In genomic region chr3:152737021-152737908, GRCh38 we compare ENCODE assay signal across 8 cellular contexts.
DNase-seq lines count a peak whose midpoint lies in the region; ATAC-seq, FAIRE-seq and TF ChIP-seq lines count a peak whose summit lies in the region.

No MANE protein-coding gene starts in this region.

- no peak overlapping the region for H2AFZ ChIP-seq in GM23248

- DNase-seq in GM18507 (ENCODE audit: extremely low spot score, insufficient read length, low read depth) (peak; percentile 23), GM23248 (peak; percentile 91), LHCN-M2 (ENCODE audit: low read depth) (peak; percentile 60), fibroblast of pulmonary artery (ENCODE audit: low read depth) (peak; percentile 85), mesothelial cell of epicardium (ENCODE audit: low spot score in 2 of 2, unreplicated experiment in 2 of 2) (no peak), ovary (no peak), nephron progenitor cell (no peak), omental fat pad (ENCODE audit: low spot score) (no peak)

- peaks cover 4% of the 10 kb centered on the region; the same call in 1 of the 2 replicates for H3F3A ChIP-seq in GM23248 (ENCODE audit: insufficient read depth)

- H3K4me1 ChIP-seq in GM23248 (ENCODE audit: insufficient read depth), result peaks cover 15% of the 10 kb centered on the region
- H3K4me1 ChIP-seq in ovary (ENCODE audit: insufficient read depth), result no peaks in the 10 kb centered on the region

- no peak for TF ChIP-seq CTCF in fibroblast of pulmonary artery (IDR thresholded peaks at IDR 0.05; ENCODE audit: low read length, missing control alignments)
- no peak for TF ChIP-seq CTCF in mesothelial cell of epicardium (IDR thresholded peaks at IDR 0.05; ENCODE audit: unreplicated experiment)
- TF ChIP-seq CTCF in ovary (IDR thresholded peaks at IDR 0.05), result no peak
- no peak for TF ChIP-seq CTCF in nephron progenitor cell (IDR thresholded peaks at IDR 0.05)
- TF ChIP-seq CTCF in omental fat pad (IDR thresholded peaks at IDR 0.05), result no peak

- H3K4me1 Mint-ChIP-seq in mesothelial cell of epicardium (no peaks in the 10 kb centered on the region), nephron progenitor cell (no peaks in the 10 kb centered on the region)

- H3K79me2 ChIP-seq in GM23248 (ENCODE audit: insufficient read depth), result no peaks in the 10 kb centered on the region

- H3K9me3 ChIP-seq in GM23248 (ENCODE audit: low read depth), result no peaks in the 10 kb centered on the region
- no peaks in the 10 kb centered on the region for H3K9me3 ChIP-seq in ovary

- no peak for ATAC-seq in omental fat pad (ENCODE audit: low FRiP score)

- H3K27me3 ChIP-seq in GM23248 (replicated peaks; ENCODE audit: insufficient read depth) (no peaks in the 10 kb centered on the region), ovary (no peaks in the 10 kb centered on the region)

- no peak overlapping the region for H3K9ac ChIP-seq in GM23248

- H3K4me3 Mint-ChIP-seq in mesothelial cell of epicardium (no peak overlapping the region), nephron progenitor cell (no peak overlapping the region)

- H3K27me3 Mint-ChIP-seq in mesothelial cell of epicardium (ENCODE audit: low read depth), result no peaks in the 10 kb centered on the region
- H3K27me3 Mint-ChIP-seq in nephron progenitor cell (ENCODE audit: low read depth, poor library complexity), result no peaks in the 10 kb centered on the region

- WGBS in GM23248 (ENCODE audit: low coverage in 1 of 2, low lambda C conversion rate in 2 of 2, missing lambda C conversion rate in 2 of 2), 2 experiments, result 27 to 31% methylated on average over 6 of the region's 6 CpGs
- WGBS in ovary, 3 donors, result 74 to 81% (median 79%) methylated on average over 6 of the region's 6 CpGs

- H3K36me3 ChIP-seq in GM23248 (ENCODE audit: low read depth) (no peaks in the 10 kb centered on the region), ovary (no peaks in the 10 kb centered on the region)

- H3K9me3 Mint-ChIP-seq in mesothelial cell of epicardium (no peaks in the 10 kb centered on the region), nephron progenitor cell (no peaks in the 10 kb centered on the region)

- in situ Hi-C loops in GM23248 (cut with MboI), result no loop called here

- no peak for TF ChIP-seq POLR2A in ovary (IDR thresholded peaks at IDR 0.05)

- H3K36me3 Mint-ChIP-seq in mesothelial cell of epicardium (no peaks in the 10 kb centered on the region), nephron progenitor cell (ENCODE audit: low read depth) (no peaks in the 10 kb centered on the region)

- peak overlapping the region; percentile 1 for H3K4me2 ChIP-seq in GM23248 (ENCODE audit: unreplicated experiment)

- H3K27ac Mint-ChIP-seq in mesothelial cell of epicardium (no peak overlapping the region), nephron progenitor cell (no peak overlapping the region)

- H3K27ac ChIP-seq in GM23248, result peak overlapping the region; percentile 13; the same call in 1 of the 2 replicates
- no peak overlapping the region for H3K27ac ChIP-seq in ovary

- intact Hi-C loops in ovary (cut with DNase I), result no loop called here

- H3K9me2 ChIP-seq in GM23248 (ENCODE audit: insufficient read depth), result no peaks in the 10 kb centered on the region

- peak; percentile 98 for FAIRE-seq in GM18507 (lab: Jason Lieb, UNC)

- TF ChIP-seq EP300 in ovary (IDR thresholded peaks at IDR 0.05), result no peak

- H3K4me3 ChIP-seq in GM23248, result no peak overlapping the region
- H3K4me3 ChIP-seq in fibroblast of pulmonary artery (replicated peaks; ENCODE audit: low read depth, low read length), result no peak overlapping the region
- H3K4me3 ChIP-seq in ovary, result no peak overlapping the region

- H4K20me1 ChIP-seq in GM23248 (ENCODE audit: insufficient read depth), result no peaks in the 10 kb centered on the region

Comparison
In these comparisons a context has a peak if more than half of its experiments do, and no peak if none do; other contexts are left out.
1. DNase-seq: peak in GM18507 (single experiment), GM23248 (single experiment), LHCN-M2 (single experiment) and fibroblast of pulmonary artery (single experiment); none in mesothelial cell of epicardium (0 of 2), ovary (0 of 5), nephron progenitor cell (single experiment) and omental fat pad (single experiment).